25 cellular contexts compared by ENCODE assay signal in the genomic region with DNA sequence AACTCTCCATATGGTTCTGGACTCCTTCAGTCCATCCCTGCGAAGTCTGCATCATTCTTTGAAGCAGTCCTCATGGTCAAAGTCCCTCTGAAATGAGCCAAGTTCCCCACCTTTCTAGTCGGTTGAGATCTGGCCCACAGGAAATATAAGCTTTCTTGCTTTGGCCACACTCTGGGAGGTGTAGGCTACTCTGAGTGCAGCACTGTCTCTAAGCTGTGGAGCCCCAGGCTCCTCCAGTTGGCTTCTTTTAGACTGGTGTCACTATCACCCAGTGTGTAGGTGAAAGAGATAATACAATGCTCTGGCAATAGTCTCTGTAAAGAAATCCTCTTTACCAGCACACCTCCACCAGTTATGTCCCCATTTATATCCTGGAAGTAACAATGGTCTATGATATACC.
"Had no signal": no experiment of that assay in that cellular context is flagged by ENCODE, and none has a peak within 500 bp of the region (broad histone marks: within the 10 kb centered on the region; RNA-seq: fewer than 3 reads in every experiment).

No MANE protein-coding gene starts in this region.

- H3K27ac Mint-ChIP-seq: dendritic cell treated with granulocyte-macrophage colony-stimulating factor and Interleukin-4, amounts not matched to agents 40 ng/mL and 50 ng/mL, for 4 days; effector memory CD8-positive, alpha-beta T cell; endodermal cell; mesothelial cell of epicardium had no signal

- H3K4me1 ChIP-seq: colonic mucosa, esophagus squamous epithelium, gastrocnemius medialis, heart right ventricle, left lung, lower lobe of right lung had no signal

- ATAC-seq: effector memory CD8-positive, alpha-beta T cell; esophagus mucosa; gastrocnemius medialis; heart right ventricle; left cardiac atrium; left ventricle myocardium superior; lower lobe of right lung had no signal

- H3K4me1 Mint-ChIP-seq: central memory CD8-positive, alpha-beta T cell; mesothelial cell of epicardium had no signal

- H3K9me3 ChIP-seq: colonic mucosa, esophagus squamous epithelium, gastrocnemius medialis, left lung, lower lobe of right lung had no signal

- H3K27ac ChIP-seq: colonic mucosa, epithelial cell of prostate, esophagus squamous epithelium, gastrocnemius medialis, heart right ventricle, left lung, lower lobe of right lung had no signal

- H3K4me3 ChIP-seq: colonic mucosa, esophagus squamous epithelium, gastrocnemius medialis, heart right ventricle, left lung, lower lobe of right lung had no signal

- H3K36me3 ChIP-seq: colonic mucosa, esophagus squamous epithelium, gastrocnemius medialis, heart right ventricle, left lung, lower lobe of right lung had no signal

- H3K27me3 Mint-ChIP-seq: dendritic cell treated with granulocyte-macrophage colony-stimulating factor and Interleukin-4, amounts not matched to agents 40 ng/mL and 50 ng/mL, for 4 days had no signal

- H3K36me3 Mint-ChIP-seq: mesothelial cell of epicardium had no signal

- H3K4me3 Mint-ChIP-seq: central memory CD8-positive, alpha-beta T cell; dendritic cell treated with granulocyte-macrophage colony-stimulating factor and Interleukin-4, amounts not matched to agents 40 ng/mL and 50 ng/mL, for 4 days; effector memory CD8-positive, alpha-beta T cell; endodermal cell; mesothelial cell of epicardium had no signal

- H3K9me3 Mint-ChIP-seq: central memory CD8-positive, alpha-beta T cell; effector memory CD8-positive, alpha-beta T cell; endodermal cell had no signal

- DNase-seq: cerebellar nuclear complex; colonic mucosa; cortex of kidney; effector CD8-positive, alpha-beta T cell; effector memory CD8-positive, alpha-beta T cell; endodermal cell; erythroblast; esophagus squamous epithelium; foreskin fibroblast; foreskin melanocyte; gastrocnemius medialis; glutamatergic neuron; head of caudate nucleus; heart right ventricle; hippocampal formation; left cardiac atrium; left lung; left ventricle myocardium superior; lower lobe of right lung; mesenchymal stem cell had no signal

- H3K27me3 ChIP-seq: colonic mucosa, esophagus squamous epithelium, gastrocnemius medialis, heart right ventricle, left lung had no signal
